Comparison of ENCODE assay signal across 1 cellular context in genomic region chr3:129118745-129119144, GRCh38.
TF ChIP-seq lines count a peak whose summit lies in the region.

No MANE protein-coding gene starts in this region.

TF ChIP-seq in GM12878, 131 proteins besides CTCF, POLR2A, EP300 and RAD21:
- TF ChIP-seq RAD51 (IDR thresholded peaks at IDR 0.05) (no peak), ZZZ3 (IDR thresholded peaks at IDR 0.05; ENCODE audit: control insufficient read depth, insufficient read length, low read depth) (no peak), GABPA (IDR thresholded peaks at IDR 0.05; ENCODE audit: low read depth) (no peak)
TF ChIP-seq in GM12878: peak in this region for 0.
